In the genomic region with DNA sequence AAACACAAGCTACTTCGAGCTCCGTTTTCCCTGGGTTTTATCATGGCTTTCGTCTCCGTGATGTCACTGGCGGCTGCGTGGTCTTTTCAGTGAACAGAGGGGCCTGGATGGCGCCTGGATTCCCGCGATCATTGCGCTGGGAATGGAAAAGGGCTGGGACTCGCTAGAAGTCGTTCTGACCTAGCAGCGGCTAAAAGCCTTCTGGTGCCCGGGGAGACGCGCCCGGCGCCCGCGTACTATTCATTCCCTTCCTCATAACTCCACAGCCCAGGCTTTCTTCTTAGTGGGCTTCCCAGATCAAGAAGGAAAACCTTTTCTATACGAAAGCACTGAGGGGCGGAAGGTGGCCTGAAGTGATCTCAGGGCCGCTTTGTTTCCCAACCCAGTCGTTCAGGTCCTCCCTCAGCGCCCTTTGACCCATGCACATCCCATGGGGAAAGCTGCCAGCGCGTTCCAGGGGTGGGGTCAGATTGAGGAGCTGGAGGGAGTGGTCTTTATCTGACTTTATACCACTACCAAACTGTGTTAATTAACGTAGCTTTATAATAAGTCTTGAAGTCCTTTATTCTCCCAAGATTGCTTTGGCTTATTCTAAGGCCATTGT, we compare ENCODE assay signal across 9 cellular contexts.
DNase-seq lines count a peak whose midpoint lies in the region; ATAC-seq and TF ChIP-seq lines count a peak whose summit lies in the region.
"Had no signal": no experiment of that assay in that cellular context is flagged by ENCODE, and none has a peak within 500 bp of the region (broad histone marks: within the 10 kb centered on the region; RNA-seq: fewer than 3 reads in every experiment).

No MANE protein-coding gene starts in this region.

- POLR2A ChIA-PET in T-cell (lab: Charles Lee): interaction anchor here (0.5 to 1.0 kb wide), 4 partner anchors 12 to 92 kb away, joined by 3 to 4 read pairs (median 4); no protein-coding TSS in a partner anchor

- no peaks in the 10 kb centered on the region for H3K36me3 Mint-ChIP-seq in T-cell

- intact Hi-C loops in left cardiac atrium (cut with DNase I): loop anchor here in 1 of 2 donors (10.0 kb wide), 1 partner anchor 128 kb away; no protein-coding TSS in a partner anchor
- intact Hi-C loops in ovary (cut with DNase I): loop anchor here in 2 of 4 donors (5.0 to 10.0 kb wide), 3 partner anchors 72 to 140 kb away; a partner anchor contains a TSS

- WGBS in ovary, 3 donors: 67 to 78% (median 73%) methylated on average over 28 of the region's 28 CpGs

- peak overlapping the region; percentile 64 to 85 (median 65) for H3K4me3 Mint-ChIP-seq in T-cell

- ATAC-seq in T-cell (replicated peaks in 1 of 4): no peak
- no peak for ATAC-seq in left cardiac atrium
- ATAC-seq in HG02884 (IDR thresholded peaks at IDR 0.05; ENCODE audit: unreplicated experiment): no peak

- H3K27me3 Mint-ChIP-seq in T-cell: no peaks in the 10 kb centered on the region

- H3K9me3 ChIP-seq in ovary: no peaks in the 10 kb centered on the region

- peak; percentile 8 for DNase-seq in NCI-H748 (lab: John Stamatoyannopoulos, UW; ENCODE audit: unreplicated experiment)
- DNase-seq in NCI-H748 treated with DMSO at 0.1 percent for 48 hours (lab: John Stamatoyannopoulos, UW): no peak
- DNase-seq in T-cell: no peak
- DNase-seq in left cardiac atrium: peak; percentile 41
- peak; percentile 20 to 50 (median 41) for DNase-seq in ovary
- no peak for DNase-seq in effector CD4-positive, alpha-beta T cell
- no peak for DNase-seq in SIG-M5 treated with dmso at 0.1 percent for 504 hours (lab: John Stamatoyannopoulos, UW; ENCODE audit: unreplicated experiment)
- DNase-seq: RPMI8226 had no signal

- H3K4me3 ChIP-seq in ovary: no peak overlapping the region

- no peaks in the 10 kb centered on the region for H3K27me3 ChIP-seq in ovary

- TF ChIP-seq CTCF in ovary (IDR thresholded peaks at IDR 0.05): no peak

- H3K36me3 ChIP-seq in ovary: no peaks in the 10 kb centered on the region

- H3K9me3 Mint-ChIP-seq in T-cell: no peaks in the 10 kb centered on the region

- peaks cover 12 to 29% (median 20%) of the 10 kb centered on the region in 3 donors for H3K4me1 Mint-ChIP-seq in T-cell

- CTCF ChIA-PET in T-cell (lab: Charles Lee): interaction anchor here in 1 of 2 donors (0.6 to 2.2 kb wide), 6 partner anchors 22 to 135 kb away, joined by 3 to 9 read pairs (median 4); a partner anchor contains a TSS

- H3K27ac ChIP-seq in ovary: no peak overlapping the region

- TF ChIP-seq EP300 in ovary (IDR thresholded peaks at IDR 0.05): no peak

- no peaks in the 10 kb centered on the region for H3K4me1 ChIP-seq in ovary (ENCODE audit: insufficient read depth)

- peak overlapping the region; percentile 31 to 61 for H3K27ac Mint-ChIP-seq in T-cell

- no peak for TF ChIP-seq POLR2A in ovary (IDR thresholded peaks at IDR 0.05)

Comparison
In these comparisons a context has a peak if more than half of its experiments do, and no peak if none do; other contexts are left out.
1. DNase-seq: peak in NCI-H748 (single experiment), left cardiac atrium (single experiment) and ovary (5 of 5); none in NCI-H748 treated with DMSO at 0.1 percent for 48 hours (single experiment), T-cell (0 of 34), effector CD4-positive, alpha-beta T cell (single experiment) and SIG-M5 treated with dmso at 0.1 percent for 504 hours (single experiment).